9 cellular contexts compared by ENCODE assay signal in the genomic region with DNA sequence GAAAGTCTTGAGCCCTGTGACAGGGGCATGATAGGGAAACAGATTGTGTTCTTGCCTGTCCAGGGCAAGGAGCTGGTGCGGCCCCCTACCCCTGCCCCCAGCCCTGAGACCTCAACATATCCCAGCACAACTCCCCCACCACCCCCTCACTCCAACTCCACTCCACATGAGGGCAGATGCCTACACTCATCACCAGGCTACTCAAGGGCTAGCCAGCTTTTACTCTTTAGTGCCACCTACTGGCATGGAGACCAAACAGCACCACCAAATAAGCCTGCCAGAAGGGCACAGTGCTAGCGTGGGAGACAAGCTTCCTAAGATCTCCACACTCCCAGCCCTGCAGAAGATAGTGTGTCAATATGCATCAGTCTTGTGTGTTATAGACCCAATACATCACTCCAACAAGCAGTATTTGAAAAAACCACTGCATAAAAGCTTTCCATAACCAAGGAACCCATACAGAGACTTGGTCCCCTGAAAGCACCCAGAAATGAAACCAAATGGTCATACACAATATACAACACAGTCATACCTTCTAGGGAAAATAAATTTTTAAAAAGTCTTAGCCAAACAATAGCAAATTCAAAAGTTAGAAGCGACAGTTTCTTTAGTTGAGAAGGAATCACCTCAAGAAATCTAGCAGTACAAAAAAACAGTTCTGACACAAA.
A peak's percentile ranks its signal among the peaks of the same experiment; 100 is the strongest.
DNase-seq lines count a peak whose midpoint lies in the region; ATAC-seq and TF ChIP-seq lines count a peak whose summit lies in the region.
"Had no signal": no experiment of that assay in that cellular context is flagged by ENCODE, and none has a peak within 500 bp of the region (broad histone marks: within the 10 kb centered on the region; RNA-seq: fewer than 3 reads in every experiment).

No MANE protein-coding gene starts in this region.

- no peaks in the 10 kb centered on the region for H3K36me3 Mint-ChIP-seq in central memory CD8-positive, alpha-beta T cell (ENCODE audit: insufficient read depth)

- peaks cover 33% of the 10 kb centered on the region for H3K4me1 Mint-ChIP-seq in central memory CD8-positive, alpha-beta T cell

- no peak overlapping the region for H3K27ac Mint-ChIP-seq in central memory CD8-positive, alpha-beta T cell (ENCODE audit: low read depth)
- H3K27ac Mint-ChIP-seq: dendritic cell treated with granulocyte-macrophage colony-stimulating factor and Interleukin-4, amounts not matched to agents 40 ng/mL and 50 ng/mL, for 4 days had no signal

- H3K27me3 Mint-ChIP-seq in central memory CD8-positive, alpha-beta T cell = peaks cover 30% of the 10 kb centered on the region

- H3K4me3 Mint-ChIP-seq in central memory CD8-positive, alpha-beta T cell = no peak overlapping the region
- H3K4me3 Mint-ChIP-seq: dendritic cell treated with granulocyte-macrophage colony-stimulating factor and Interleukin-4, amounts not matched to agents 40 ng/mL and 50 ng/mL, for 4 days had no signal

- peak; percentile 91 for TF ChIP-seq CTCF in WERI-Rb-1 (IDR thresholded peaks at IDR 0.05; ENCODE audit: low read depth, low read length)

- H3K9me3 Mint-ChIP-seq in central memory CD8-positive, alpha-beta T cell = no peaks in the 10 kb centered on the region
- H3K9me3 Mint-ChIP-seq: dendritic cell treated with granulocyte-macrophage colony-stimulating factor and Interleukin-4, amounts not matched to agents 40 ng/mL and 50 ng/mL, for 4 days had no signal

- no peaks in the 10 kb centered on the region for H3K36me3 ChIP-seq in WERI-Rb-1

- H3K27ac ChIP-seq in WERI-Rb-1 = no peak overlapping the region

- no peaks in the 10 kb centered on the region for H3K27me3 ChIP-seq in WERI-Rb-1 (ENCODE audit: insufficient read depth, low read depth, severe bottlenecking)

- peak; percentile 90 for ATAC-seq in GM21576 (IDR thresholded peaks at IDR 0.05; ENCODE audit: unreplicated experiment)
- peak; percentile 72 for ATAC-seq in central memory CD8-positive, alpha-beta T cell (replicated peaks; ENCODE audit: extremely low read depth, poor library complexity, severe bottlenecking)

- no peaks in the 10 kb centered on the region for H3K9me3 ChIP-seq in WERI-Rb-1 (ENCODE audit: severe bottlenecking)

- H3K4me3 ChIP-seq in Jurkat, Clone E6-1 (ENCODE audit: low read length) = no peak overlapping the region
- no peak overlapping the region for H3K4me3 ChIP-seq in WERI-Rb-1 (ENCODE audit: low read depth, low read length)

- DNase-seq in GM04504 (ENCODE audit: low read depth) = peak; percentile 7
- peak; percentile 35 for DNase-seq in Jurkat, Clone E6-1 (ENCODE audit: low read depth, low spot score)
- peak; percentile 50 for DNase-seq in WERI-Rb-1
- DNase-seq in central memory CD8-positive, alpha-beta T cell (ENCODE audit: low spot score in 2 of 2) = peak; percentile 29 to 54
- DNase-seq in medulla oblongata (ENCODE audit: extremely low spot score) = peak; percentile 26
- peak; percentile 39 for DNase-seq in stimulated activated naive CD4-positive, alpha-beta T cell treated with Interleukin-2 at 50 U/mL for 16 hours (lab: John Stamatoyannopoulos, UW)
- DNase-seq in NCI-H1105 treated with DMSO at 0.1 percent for 48 hours (lab: John Stamatoyannopoulos, UW) = no peak
